Comparison of ENCODE assay signal across 1 cellular context in genomic region chr3:194769020-194769643, GRCh38.
TF ChIP-seq lines count a peak whose summit lies in the region.

No MANE protein-coding gene starts in this region.

TF ChIP-seq in K562, 482 proteins besides CTCF, POLR2A, EP300 and RAD21 (continued from another document and continues in another):
- TF ChIP-seq BRF2 (IDR thresholded peaks at IDR 0.05; ENCODE audit: borderline replicate concordance, insufficient read depth, insufficient read length) (no peak), HNRNPK (IDR thresholded peaks at IDR 0.05; ENCODE audit: low read depth, low read length, poor library complexity, severe bottlenecking) (no peak), RBM25 (IDR thresholded peaks at IDR 0.05; ENCODE audit: low read depth, low read length, severe bottlenecking) (peak; percentile 7), ZBTB1 (CRISPR knock-in tag; IDR thresholded peaks at IDR 0.05; ENCODE audit: borderline replicate concordance, low read depth) (no peak), VEZF1 (CRISPR knock-in tag; IDR thresholded peaks at IDR 0.05) (peak; percentile 56; the same call in 1 of the 2 replicates), WHSC1 (IDR thresholded peaks at IDR 0.05; ENCODE audit: low read length) (no peak), ZNF41 (CRISPR knock-in tag; conservative IDR thresholded peaks at IDR 0.05) (no peak), DNMT1 (IDR thresholded peaks at IDR 0.05) (no peak), ZBTB2 (IDR thresholded peaks at IDR 0.05) (no peak), TAF9B (IDR thresholded peaks at IDR 0.05; ENCODE audit: partially characterized antibody) (no peak), ZNF318 (IDR thresholded peaks at IDR 0.05; ENCODE audit: borderline replicate concordance in 1 of 2, low read depth in 1 of 2) (no peak), ZZZ3 (IDR thresholded peaks at IDR 0.05) (no peak), GABPB1 (CRISPR knock-in tag; IDR thresholded peaks at IDR 0.05) (no peak), EP400 (IDR thresholded peaks at IDR 0.05) (no peak), MCM2 (IDR thresholded peaks at IDR 0.05; ENCODE audit: low read depth) (no peak), HNRNPLL (IDR thresholded peaks at IDR 0.05; ENCODE audit: low read depth, low read length, poor library complexity, severe bottlenecking) (no peak), REST (CRISPR knock-in tag; IDR thresholded peaks at IDR 0.05; ENCODE audit: low read depth) (no peak), CEBPZ (IDR thresholded peaks at IDR 0.05; ENCODE audit: borderline replicate concordance, low read depth, low read length) (peak; percentile 76; the same call in 1 of the 2 replicates), ZBTB11 (CRISPR knock-in tag; IDR thresholded peaks at IDR 0.05) (no peak), HES1 (IDR thresholded peaks at IDR 0.05; ENCODE audit: low read depth) (no peak), ZNF518B (CRISPR knock-in tag; IDR thresholded peaks at IDR 0.05) (no peak)
